In the genomic region with DNA sequence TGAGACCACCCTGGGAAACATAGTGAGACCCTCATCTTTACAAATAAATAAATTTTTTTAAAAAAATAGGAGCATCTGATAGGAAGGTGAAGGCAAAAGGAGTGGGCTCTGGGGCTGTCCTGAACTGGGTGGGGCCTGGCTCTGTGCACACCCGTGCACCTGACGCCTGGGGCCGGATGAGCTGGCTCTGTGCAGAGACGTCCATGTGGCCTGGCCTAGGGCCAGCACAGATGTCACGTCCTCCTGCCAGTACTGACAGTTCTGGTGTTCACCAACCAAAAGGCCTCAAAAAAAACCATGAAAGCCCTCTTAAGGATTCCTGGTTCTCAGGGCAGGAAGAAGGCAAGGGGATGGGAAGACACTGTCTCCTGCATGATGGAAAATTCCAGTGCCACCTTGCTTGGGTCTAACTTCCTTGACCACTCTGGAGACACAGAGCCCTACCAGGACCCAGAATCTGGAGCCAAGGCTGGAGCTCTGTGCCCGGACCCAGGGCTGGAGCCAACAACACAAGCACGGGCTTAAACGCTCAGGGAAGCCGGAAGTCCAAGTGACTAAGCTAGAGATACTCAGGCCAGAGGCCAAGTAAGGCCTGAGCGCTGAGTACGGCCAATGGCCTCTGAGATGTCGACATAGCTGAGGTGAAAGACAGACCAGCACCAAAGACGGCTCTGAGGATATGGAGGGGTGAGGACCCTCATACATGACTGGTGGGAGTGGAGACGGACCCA, we compare ENCODE assay signal across 2 cellular contexts.
A peak's percentile ranks its signal among the peaks of the same experiment; 100 is the strongest.
TF ChIP-seq lines count a peak whose summit lies in the region.

No MANE protein-coding gene starts in this region.

TF ChIP-seq in SK-N-SH, 30 proteins besides CTCF, POLR2A, EP300 and RAD21 (continued from another document):
- TF ChIP-seq, protein P1, sequence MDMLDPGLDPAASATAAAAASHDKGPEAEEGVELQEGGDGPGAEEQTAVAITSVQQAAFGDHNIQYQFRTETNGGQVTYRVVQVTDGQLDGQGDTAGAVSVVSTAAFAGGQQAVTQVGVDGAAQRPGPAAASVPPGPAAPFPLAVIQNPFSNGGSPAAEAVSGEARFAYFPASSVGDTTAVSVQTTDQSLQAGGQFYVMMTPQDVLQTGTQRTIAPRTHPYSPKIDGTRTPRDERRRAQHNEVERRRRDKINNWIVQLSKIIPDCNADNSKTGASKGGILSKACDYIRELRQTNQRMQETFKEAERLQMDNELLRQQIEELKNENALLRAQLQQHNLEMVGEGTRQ (IDR thresholded peaks at IDR 0.05; ENCODE audit: borderline replicate concordance, low read depth, low read length): no peak
- TF ChIP-seq POLR2AphosphoS5 (IDR thresholded peaks at IDR 0.05; ENCODE audit: low read depth, low read length): no peak
- TF ChIP-seq NFIC (IDR thresholded peaks at IDR 0.05; ENCODE audit: borderline replicate concordance): 0 out of 2 replicates have a peak, but pooled peaks have one; percentile 9
- TF ChIP-seq NRF1 (IDR thresholded peaks at IDR 0.05; ENCODE audit: low read depth, low read length): no peak
- no peak for TF ChIP-seq TEAD4 (IDR thresholded peaks at IDR 0.05; ENCODE audit: borderline replicate concordance, insufficient read depth)
- TF ChIP-seq FOXJ3 (CRISPR knock-in tag; IDR thresholded peaks at IDR 0.05): no peak

TF ChIP-seq in SK-N-SH treated with all-trans-retinoic acid at 6 μM for 48 hours, 23 proteins besides CTCF, POLR2A, EP300 and RAD21:
- TF ChIP-seq, protein P2, sequence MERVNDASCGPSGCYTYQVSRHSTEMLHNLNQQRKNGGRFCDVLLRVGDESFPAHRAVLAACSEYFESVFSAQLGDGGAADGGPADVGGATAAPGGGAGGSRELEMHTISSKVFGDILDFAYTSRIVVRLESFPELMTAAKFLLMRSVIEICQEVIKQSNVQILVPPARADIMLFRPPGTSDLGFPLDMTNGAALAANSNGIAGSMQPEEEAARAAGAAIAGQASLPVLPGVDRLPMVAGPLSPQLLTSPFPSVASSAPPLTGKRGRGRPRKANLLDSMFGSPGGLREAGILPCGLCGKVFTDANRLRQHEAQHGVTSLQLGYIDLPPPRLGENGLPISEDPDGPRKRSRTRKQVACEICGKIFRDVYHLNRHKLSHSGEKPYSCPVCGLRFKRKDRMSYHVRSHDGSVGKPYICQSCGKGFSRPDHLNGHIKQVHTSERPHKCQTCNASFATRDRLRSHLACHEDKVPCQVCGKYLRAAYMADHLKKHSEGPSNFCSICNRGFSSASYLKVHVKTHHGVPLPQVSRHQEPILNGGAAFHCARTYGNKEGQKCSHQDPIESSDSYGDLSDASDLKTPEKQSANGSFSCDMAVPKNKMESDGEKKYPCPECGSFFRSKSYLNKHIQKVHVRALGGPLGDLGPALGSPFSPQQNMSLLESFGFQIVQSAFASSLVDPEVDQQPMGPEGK (CRISPR knock-in tag; IDR thresholded peaks at IDR 0.05; ENCODE audit: borderline replicate concordance): no peak
- no peak for TF ChIP-seq OSR1 (CRISPR knock-in tag; IDR thresholded peaks at IDR 0.05)
- TF ChIP-seq, protein P3, sequence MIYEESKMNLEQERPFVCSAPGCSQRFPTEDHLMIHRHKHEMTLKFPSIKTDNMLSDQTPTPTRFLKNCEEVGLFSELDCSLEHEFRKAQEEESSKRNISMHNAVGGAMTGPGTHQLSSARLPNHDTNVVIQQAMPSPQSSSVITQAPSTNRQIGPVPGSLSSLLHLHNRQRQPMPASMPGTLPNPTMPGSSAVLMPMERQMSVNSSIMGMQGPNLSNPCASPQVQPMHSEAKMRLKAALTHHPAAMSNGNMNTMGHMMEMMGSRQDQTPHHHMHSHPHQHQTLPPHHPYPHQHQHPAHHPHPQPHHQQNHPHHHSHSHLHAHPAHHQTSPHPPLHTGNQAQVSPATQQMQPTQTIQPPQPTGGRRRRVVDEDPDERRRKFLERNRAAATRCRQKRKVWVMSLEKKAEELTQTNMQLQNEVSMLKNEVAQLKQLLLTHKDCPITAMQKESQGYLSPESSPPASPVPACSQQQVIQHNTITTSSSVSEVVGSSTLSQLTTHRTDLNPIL (CRISPR knock-in tag; IDR thresholded peaks at IDR 0.05; ENCODE audit: low read depth): no peak
- TF ChIP-seq, protein P4, sequence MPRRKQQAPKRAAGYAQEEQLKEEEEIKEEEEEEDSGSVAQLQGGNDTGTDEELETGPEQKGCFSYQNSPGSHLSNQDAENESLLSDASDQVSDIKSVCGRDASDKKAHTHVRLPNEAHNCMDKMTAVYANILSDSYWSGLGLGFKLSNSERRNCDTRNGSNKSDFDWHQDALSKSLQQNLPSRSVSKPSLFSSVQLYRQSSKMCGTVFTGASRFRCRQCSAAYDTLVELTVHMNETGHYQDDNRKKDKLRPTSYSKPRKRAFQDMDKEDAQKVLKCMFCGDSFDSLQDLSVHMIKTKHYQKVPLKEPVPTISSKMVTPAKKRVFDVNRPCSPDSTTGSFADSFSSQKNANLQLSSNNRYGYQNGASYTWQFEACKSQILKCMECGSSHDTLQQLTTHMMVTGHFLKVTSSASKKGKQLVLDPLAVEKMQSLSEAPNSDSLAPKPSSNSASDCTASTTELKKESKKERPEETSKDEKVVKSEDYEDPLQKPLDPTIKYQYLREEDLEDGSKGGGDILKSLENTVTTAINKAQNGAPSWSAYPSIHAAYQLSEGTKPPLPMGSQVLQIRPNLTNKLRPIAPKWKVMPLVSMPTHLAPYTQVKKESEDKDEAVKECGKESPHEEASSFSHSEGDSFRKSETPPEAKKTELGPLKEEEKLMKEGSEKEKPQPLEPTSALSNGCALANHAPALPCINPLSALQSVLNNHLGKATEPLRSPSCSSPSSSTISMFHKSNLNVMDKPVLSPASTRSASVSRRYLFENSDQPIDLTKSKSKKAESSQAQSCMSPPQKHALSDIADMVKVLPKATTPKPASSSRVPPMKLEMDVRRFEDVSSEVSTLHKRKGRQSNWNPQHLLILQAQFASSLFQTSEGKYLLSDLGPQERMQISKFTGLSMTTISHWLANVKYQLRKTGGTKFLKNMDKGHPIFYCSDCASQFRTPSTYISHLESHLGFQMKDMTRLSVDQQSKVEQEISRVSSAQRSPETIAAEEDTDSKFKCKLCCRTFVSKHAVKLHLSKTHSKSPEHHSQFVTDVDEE (CRISPR knock-in tag; IDR thresholded peaks at IDR 0.05): no peak
- TF ChIP-seq CSDC2 (CRISPR knock-in tag; IDR thresholded peaks at IDR 0.05): no peak
- TF ChIP-seq, protein P5, sequence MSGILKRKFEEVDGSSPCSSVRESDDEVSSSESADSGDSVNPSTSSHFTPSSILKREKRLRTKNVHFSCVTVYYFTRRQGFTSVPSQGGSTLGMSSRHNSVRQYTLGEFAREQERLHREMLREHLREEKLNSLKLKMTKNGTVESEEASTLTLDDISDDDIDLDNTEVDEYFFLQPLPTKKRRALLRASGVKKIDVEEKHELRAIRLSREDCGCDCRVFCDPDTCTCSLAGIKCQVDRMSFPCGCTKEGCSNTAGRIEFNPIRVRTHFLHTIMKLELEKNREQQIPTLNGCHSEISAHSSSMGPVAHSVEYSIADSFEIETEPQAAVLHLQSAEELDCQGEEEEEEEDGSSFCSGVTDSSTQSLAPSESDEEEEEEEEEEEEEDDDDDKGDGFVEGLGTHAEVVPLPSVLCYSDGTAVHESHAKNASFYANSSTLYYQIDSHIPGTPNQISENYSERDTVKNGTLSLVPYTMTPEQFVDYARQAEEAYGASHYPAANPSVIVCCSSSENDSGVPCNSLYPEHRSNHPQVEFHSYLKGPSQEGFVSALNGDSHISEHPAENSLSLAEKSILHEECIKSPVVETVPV (CRISPR knock-in tag; IDR thresholded peaks at IDR 0.05): no peak
- TF ChIP-seq ZC3H10 (CRISPR knock-in tag; IDR thresholded peaks at IDR 0.05): no peak
- TF ChIP-seq ZFP30 (CRISPR knock-in tag; IDR thresholded peaks at IDR 0.05): no peak
- TF ChIP-seq ZNF70 (CRISPR knock-in tag; IDR thresholded peaks at IDR 0.05): no peak
- no peak for TF ChIP-seq TOX (CRISPR knock-in tag; IDR thresholded peaks at IDR 0.05; ENCODE audit: borderline replicate concordance)
- TF ChIP-seq SNAI2 (CRISPR knock-in tag; IDR thresholded peaks at IDR 0.05): no peak
- TF ChIP-seq PPARA (CRISPR knock-in tag; IDR thresholded peaks at IDR 0.05; ENCODE audit: borderline replicate concordance): no peak
- TF ChIP-seq ESRRG (CRISPR knock-in tag; IDR thresholded peaks at IDR 0.05): no peak
TF ChIP-seq in SK-N-SH treated with all-trans-retinoic acid at 6 μM for 48 hours: peak in this region for 0.
